19 cellular contexts compared by ENCODE assay signal in the genomic region with DNA sequence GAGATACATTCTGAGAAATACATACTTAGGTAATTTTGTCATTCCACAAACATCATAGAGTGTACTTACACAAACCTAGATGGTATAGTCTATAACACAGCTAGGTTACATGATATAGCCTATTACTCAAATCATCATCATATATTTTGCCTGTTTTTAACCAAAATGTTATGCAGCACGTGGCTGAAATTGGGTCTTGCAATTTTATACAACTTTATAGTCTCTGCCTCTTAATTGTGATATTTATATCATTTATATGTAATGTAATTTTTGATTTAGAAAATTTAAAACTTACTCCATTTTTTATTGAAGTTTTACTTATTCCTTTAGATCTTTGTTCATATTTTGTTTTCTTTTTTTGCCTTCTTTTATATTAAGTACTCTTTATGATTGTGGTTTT.
DNase-seq lines count a peak whose midpoint lies in the region; ATAC-seq, FAIRE-seq and TF ChIP-seq lines count a peak whose summit lies in the region.
"Had no signal": no experiment of that assay in that cellular context is flagged by ENCODE, and none has a peak within 500 bp of the region (broad histone marks: within the 10 kb centered on the region; RNA-seq: fewer than 3 reads in every experiment).

No MANE protein-coding gene starts in this region.

- in situ Hi-C loops in HepG2 (cut with HindIII; ENCODE audit: extremely low pct_ligation_motif_present, low pct_unique_long_range_greater_than_20kb): no loop called here

- H3K36me3 ChIP-seq in adipocyte (ENCODE audit: control insufficient read depth, insufficient read depth, low read length, severe bottlenecking) (no peaks in the 10 kb centered on the region), HepG2 (replicated peaks in 1 of 2; ENCODE audit: control insufficient read depth in 1 of 2, insufficient read depth in 2 of 2, low read length in 2 of 2) (no peaks in the 10 kb centered on the region)

- TF ChIP-seq EP300 in HepG2 (IDR thresholded peaks at IDR 0.05; ENCODE audit: low read depth in 2 of 2, low read length in 2 of 2): no peak
- no peak for TF ChIP-seq EP300 in HepG2 (CRISPR knock-in tag; IDR thresholded peaks at IDR 0.05; ENCODE audit: borderline replicate concordance)

- no peak for TF ChIP-seq RAD21 in HepG2 (CRISPR knock-in tag; IDR thresholded peaks at IDR 0.05)

- DNase-seq in adipocyte (ENCODE audit: low read depth) (no peak), amniotic stem cell (lab: John Stamatoyannopoulos, UW) (no peak), HepG2 (ENCODE audit: low spot score) (no peak), SKM-1 (lab: John Stamatoyannopoulos, UW; ENCODE audit: unreplicated experiment) (no peak)
- no peak for DNase-seq in stimulated activated CD4-positive, alpha-beta T cell treated with anti-CD3 and anti-CD28 coated beads, Interleukin-4, amount 100 ng/mL, for 24 hours
- DNase-seq: 8988T; C1 segment of cervical spinal cord; Calu3; CD4-positive, alpha-beta memory T cell; COR-L47; DMS53; DMS79 treated with DMSO at 0.1 percent for 48 hours; GM23248; H7; HCEC 1CT had no signal

- H3K4me2 ChIP-seq in HepG2 (ENCODE audit: low read depth, low read length): no peak overlapping the region

- no peak for TF ChIP-seq POLR2A in HepG2 (IDR thresholded peaks at IDR 0.05; ENCODE audit: insufficient read depth in 1 of 2, low read depth in 2 of 2, low read length in 2 of 2)

- POLR2A ChIA-PET in HepG2 (lab: Yijun Ruan, JAX): no interaction called here

- CTCF ChIA-PET in HepG2 (lab: Yijun Ruan, JAX; ENCODE audit: low intra/inter-chr PET ratio, low total read pairs): no interaction called here

- intact Hi-C loops in HepG2 (cut with micrococcal nuclease; ENCODE audit: unreplicated experiment): no loop called here

- H4K20me1 ChIP-seq in HepG2 (ENCODE audit: insufficient read depth, low read length): no peaks in the 10 kb centered on the region

- FAIRE-seq in G401.6 (lab: Jason Lieb, UNC) (peak; percentile 25), endometrium (lab: Jason Lieb, UNC) (peak; percentile 79), HepG2 (lab: Jason Lieb, UNC) (no peak)
- FAIRE-seq: GM19239, H1 had no signal

- no peak overlapping the region for H3K9ac ChIP-seq in adipocyte (ENCODE audit: low read length)
- no peak overlapping the region for H3K9ac ChIP-seq in HepG2 (ENCODE audit: insufficient read depth, low read depth, low read length)
- H3K9ac ChIP-seq: GM23248 had no signal

- no TSS peak for BruUV-seq in HepG2 (replicated peaks; lab: Mats Ljungman, UMichigan)

- H3K9me3 ChIP-seq in adipocyte (ENCODE audit: control insufficient read depth, low read length) (peaks cover 19% of the 10 kb centered on the region), HepG2 (ENCODE audit: low read length) (peaks cover 12% of the 10 kb centered on the region)

- no peak overlapping the region for H2AFZ ChIP-seq in HepG2 (ENCODE audit: low read length)
- H2AFZ ChIP-seq: GM23248 had no signal

- H3K4me1 ChIP-seq in adipocyte (ENCODE audit: control insufficient read depth, insufficient read depth, low read length) (no peaks in the 10 kb centered on the region), HepG2 (ENCODE audit: insufficient read depth, low read length) (no peaks in the 10 kb centered on the region)

- no peak for ATAC-seq in HepG2

- H3K79me2 ChIP-seq in HepG2 (ENCODE audit: insufficient read depth, low read length): no peaks in the 10 kb centered on the region

- H3K27me3 ChIP-seq in adipocyte (replicated peaks; ENCODE audit: control insufficient read depth, insufficient read depth, low read length) (no peaks in the 10 kb centered on the region), HepG2 (ENCODE audit: control insufficient read depth in 1 of 2, insufficient read depth in 2 of 2, low read length in 2 of 2) (no peaks in the 10 kb centered on the region)

- no peak for TF ChIP-seq CTCF in HepG2 (CRISPR knock-in tag; IDR thresholded peaks at IDR 0.05)

- H3K27ac ChIP-seq in HepG2 (ENCODE audit: extremely low read length, insufficient read depth, low read length): no peak overlapping the region
- H3K27ac ChIP-seq: GM23248 had no signal

- WGBS in HepG2 (ENCODE audit: low lambda C conversion rate): 0% methylated on average over 1 of the region's 1 CpG

- peak overlapping the region; percentile 8 for H3K4me3 ChIP-seq in adipocyte (ENCODE audit: low read length)
- no peak overlapping the region for H3K4me3 ChIP-seq in HepG2 (replicated peaks in 1 of 3; ENCODE audit: insufficient read depth in 1 of 3, low read depth in 2 of 3, low read length in 3 of 3)
- H3K4me3 ChIP-seq: GM23248 had no signal

TF ChIP-seq in HepG2, 621 proteins besides CTCF, POLR2A, EP300 and RAD21:
- TF ChIP-seq, protein P1, sequence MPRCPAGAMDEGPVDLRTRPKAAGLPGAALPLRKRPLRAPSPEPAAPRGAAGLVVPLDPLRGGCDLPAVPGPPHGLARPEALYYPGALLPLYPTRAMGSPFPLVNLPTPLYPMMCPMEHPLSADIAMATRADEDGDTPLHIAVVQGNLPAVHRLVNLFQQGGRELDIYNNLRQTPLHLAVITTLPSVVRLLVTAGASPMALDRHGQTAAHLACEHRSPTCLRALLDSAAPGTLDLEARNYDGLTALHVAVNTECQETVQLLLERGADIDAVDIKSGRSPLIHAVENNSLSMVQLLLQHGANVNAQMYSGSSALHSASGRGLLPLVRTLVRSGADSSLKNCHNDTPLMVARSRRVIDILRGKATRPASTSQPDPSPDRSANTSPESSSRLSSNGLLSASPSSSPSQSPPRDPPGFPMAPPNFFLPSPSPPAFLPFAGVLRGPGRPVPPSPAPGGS (CRISPR knock-in tag; IDR thresholded peaks at IDR 0.05): no peak
- no peak for TF ChIP-seq RBAK (CRISPR knock-in tag; IDR thresholded peaks at IDR 0.05)
- no peak for TF ChIP-seq ELF4 (CRISPR knock-in tag; IDR thresholded peaks at IDR 0.05; ENCODE audit: borderline replicate concordance)
- TF ChIP-seq SMAD9 (CRISPR knock-in tag; IDR thresholded peaks at IDR 0.05): no peak
- no peak for TF ChIP-seq ISL2 (CRISPR knock-in tag; IDR thresholded peaks at IDR 0.05)
- TF ChIP-seq GTF2F1 (IDR thresholded peaks at IDR 0.05; ENCODE audit: low read length): no peak
- no peak for TF ChIP-seq PAWR (CRISPR knock-in tag; IDR thresholded peaks at IDR 0.05; ENCODE audit: borderline replicate concordance)
- TF ChIP-seq KMT2A (CRISPR knock-in tag; IDR thresholded peaks at IDR 0.05): no peak
- TF ChIP-seq ZNF670 (CRISPR knock-in tag; IDR thresholded peaks at IDR 0.05; ENCODE audit: borderline replicate concordance): no peak
- no peak for TF ChIP-seq FIP1L1 (IDR thresholded peaks at IDR 0.05; ENCODE audit: borderline replicate concordance, insufficient read depth, low read depth, low read length)
- no peak for TF ChIP-seq ZNF589 (CRISPR knock-in tag; conservative IDR thresholded peaks at IDR 0.05)
- TF ChIP-seq KLF12 (CRISPR knock-in tag; IDR thresholded peaks at IDR 0.05; ENCODE audit: borderline replicate concordance): no peak
- TF ChIP-seq SRSF9 (IDR thresholded peaks at IDR 0.05; ENCODE audit: borderline replicate concordance, insufficient read depth, low read depth, low read length, poor library complexity, severe bottlenecking): no peak
- TF ChIP-seq ATAD3A (CRISPR knock-in tag; IDR thresholded peaks at IDR 0.05): no peak
- no peak for TF ChIP-seq ZC3H13 (CRISPR knock-in tag; IDR thresholded peaks at IDR 0.05)
- no peak for TF ChIP-seq ZNF501 (CRISPR knock-in tag; IDR thresholded peaks at IDR 0.05)
- TF ChIP-seq SIN3A (IDR thresholded peaks at IDR 0.05; ENCODE audit: borderline replicate concordance, low read depth, low read length): no peak
